8 cellular contexts compared by ENCODE assay signal in the genomic region with DNA sequence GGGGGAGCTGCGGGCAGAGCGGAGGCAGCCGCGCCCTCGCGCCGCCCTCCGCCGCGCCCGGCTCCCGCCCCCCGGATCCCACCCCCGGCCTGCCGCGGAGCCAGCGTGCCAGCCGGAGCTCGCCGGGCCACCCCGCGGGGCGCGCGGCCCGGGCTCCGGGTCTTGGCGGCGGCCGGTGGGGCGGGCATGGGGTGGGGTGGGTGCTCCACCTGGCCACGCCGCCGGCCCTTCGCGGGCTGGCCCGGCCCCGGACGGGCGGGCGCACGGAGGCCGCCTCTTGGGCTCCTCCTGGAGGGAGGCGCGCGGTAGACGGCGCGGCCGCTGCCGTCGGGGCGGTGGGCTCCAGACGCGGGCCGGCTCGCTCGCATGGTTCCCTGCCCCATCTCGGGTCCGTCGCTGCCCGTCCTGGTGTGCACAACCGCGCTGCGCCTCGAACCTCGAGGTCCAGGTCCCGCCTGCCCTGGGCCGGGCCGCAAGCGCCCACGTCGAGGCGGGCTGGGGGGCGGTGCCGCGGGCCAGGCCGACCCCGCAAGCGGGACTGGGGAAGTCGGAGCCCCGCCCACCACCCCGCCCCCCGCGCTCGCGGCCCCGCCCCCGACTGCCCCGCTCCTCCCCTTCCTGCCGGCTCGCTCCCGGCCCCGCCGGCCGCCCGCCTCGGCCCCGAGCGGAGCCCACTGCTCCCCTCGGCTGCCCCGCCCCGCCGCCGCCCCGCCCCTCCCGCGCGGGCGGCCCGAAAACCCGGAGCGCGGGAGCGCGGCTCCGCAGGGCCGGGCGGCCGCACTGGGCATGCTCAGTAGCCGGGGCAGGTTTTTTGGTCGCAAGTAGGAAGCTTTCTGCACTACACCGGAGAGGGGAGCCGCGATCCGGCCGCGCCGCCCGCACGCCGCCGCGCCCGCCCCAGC. TPM values are rescaled to one million over a fixed set of nuclear protein-coding genes. Genes with fewer than 3 reads are reported as not detected.
DNase-seq lines count a peak whose midpoint lies in the region; ATAC-seq, FAIRE-seq and TF ChIP-seq lines count a peak whose summit lies in the region.

A gene with protein sequence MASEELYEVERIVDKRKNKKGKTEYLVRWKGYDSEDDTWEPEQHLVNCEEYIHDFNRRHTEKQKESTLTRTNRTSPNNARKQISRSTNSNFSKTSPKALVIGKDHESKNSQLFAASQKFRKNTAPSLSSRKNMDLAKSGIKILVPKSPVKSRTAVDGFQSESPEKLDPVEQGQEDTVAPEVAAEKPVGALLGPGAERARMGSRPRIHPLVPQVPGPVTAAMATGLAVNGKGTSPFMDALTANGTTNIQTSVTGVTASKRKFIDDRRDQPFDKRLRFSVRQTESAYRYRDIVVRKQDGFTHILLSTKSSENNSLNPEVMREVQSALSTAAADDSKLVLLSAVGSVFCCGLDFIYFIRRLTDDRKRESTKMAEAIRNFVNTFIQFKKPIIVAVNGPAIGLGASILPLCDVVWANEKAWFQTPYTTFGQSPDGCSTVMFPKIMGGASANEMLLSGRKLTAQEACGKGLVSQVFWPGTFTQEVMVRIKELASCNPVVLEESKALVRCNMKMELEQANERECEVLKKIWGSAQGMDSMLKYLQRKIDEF (plus strand): TSS at position 814 of the 902 bp plus-strand sequence. CDS start 380 bp downstream, outside the sequence.

- H3K27me3 Mint-ChIP-seq in central memory CD8-positive, alpha-beta T cell = no peaks in the 10 kb centered on the region

- intact Hi-C loops in kidney (cut with DNase I) = no loop called here

- peak within 1 kb of the TSS; percentile 56 to 59 for H3K27ac ChIP-seq in kidney (ENCODE audit: low read depth in 2 of 2, low read length in 2 of 2)

- H3K36me3 Mint-ChIP-seq in central memory CD8-positive, alpha-beta T cell (ENCODE audit: insufficient read depth) = peaks cover 15% of the 10 kb centered on the region

- H3K4me3 ChIP-seq in kidney (ENCODE audit: low read length in 2 of 2) = peak within 1 kb of the TSS; percentile 78 to 79

- H3K4me1 Mint-ChIP-seq in central memory CD8-positive, alpha-beta T cell = peaks cover 41% of the 10 kb centered on the region

- peaks cover 4 to 6% of the 10 kb centered on the region in 2 donors for H3K4me1 ChIP-seq in kidney (ENCODE audit: control insufficient read depth in 1 of 2, insufficient read depth in 1 of 2, low read depth in 1 of 2, low read length in 2 of 2)

- H3K27ac Mint-ChIP-seq in central memory CD8-positive, alpha-beta T cell (ENCODE audit: low read depth) = peak within 1 kb of the TSS; percentile 92

- no peaks in the 10 kb centered on the region for H3K36me3 ChIP-seq in kidney (ENCODE audit: control insufficient read depth in 1 of 2, insufficient read depth in 2 of 2, low read length in 2 of 2)

- no peak for TF ChIP-seq CTCF in kidney (IDR thresholded peaks at IDR 0.05; ENCODE audit: borderline replicate concordance, extremely low read depth, insufficient read depth)

- H3K9ac ChIP-seq in kidney (ENCODE audit: low read length in 2 of 2) = peak within 1 kb of the TSS; percentile 63 to 68

- DNase-seq in AG08395 (ENCODE audit: low spot score) (peak; percentile 96), NCI-H345 (lab: John Stamatoyannopoulos, UW) (peak; percentile 69), kidney (peak; percentile 96)
- DNase-seq in activated CD4-positive, CD25-positive, alpha-beta regulatory T cell treated with anti-CD3 and anti-CD28 coated beads, Interleukin-2, amount 50 U/mL, for 16 hours (ENCODE audit: low read depth, low spot score) = peak; percentile 72
- DNase-seq in central memory CD8-positive, alpha-beta T cell (ENCODE audit: low spot score in 2 of 2) = peak; percentile 79 to 80
- DNase-seq in stimulated activated CD4-positive, alpha-beta T cell treated with anti-CD3 and anti-CD28 coated beads, Interleukin-15, amount 100 ng/mL, for 1 hour (ENCODE audit: low read depth in 1 of 2, low spot score in 1 of 2) = peak; percentile 81 to 90

- peak within 1 kb of the TSS; percentile 91 for H3K4me3 Mint-ChIP-seq in central memory CD8-positive, alpha-beta T cell

- no peak for FAIRE-seq in kidney (lab: Jason Lieb, UNC)

- no peaks in the 10 kb centered on the region for H3K9me3 Mint-ChIP-seq in central memory CD8-positive, alpha-beta T cell

- H3K9me3 ChIP-seq in kidney (ENCODE audit: control insufficient read depth in 1 of 2, low read length in 2 of 2) = no peaks in the 10 kb centered on the region

- peak; percentile 68 for ATAC-seq in GM19023 (IDR thresholded peaks at IDR 0.05; ENCODE audit: unreplicated experiment)
- ATAC-seq in HG03196 (IDR thresholded peaks at IDR 0.05; ENCODE audit: unreplicated experiment) = peak; percentile 59
- ATAC-seq in central memory CD8-positive, alpha-beta T cell (replicated peaks; ENCODE audit: extremely low read depth, poor library complexity, severe bottlenecking) = peak; percentile 75

RNA-seq across cellular contexts. Expression of the gene that starts here (rescaled TPM):
- total RNA-seq in kidney = 46.8 TPM
- 7.4 TPM for polyA plus RNA-seq in kidney (ENCODE audit: insufficient read depth, low read depth, low replicate concordance)

Comparison
In these comparisons a context has a peak if more than half of its experiments do, and no peak if none do; other contexts are left out.
1. Peak in every context shown above with its lines: DNase-seq, ATAC-seq, H3K4me3 ChIP-seq and H3K27ac ChIP-seq.